Comparison of ENCODE assay signal across 1 cellular context in the genomic region with DNA sequence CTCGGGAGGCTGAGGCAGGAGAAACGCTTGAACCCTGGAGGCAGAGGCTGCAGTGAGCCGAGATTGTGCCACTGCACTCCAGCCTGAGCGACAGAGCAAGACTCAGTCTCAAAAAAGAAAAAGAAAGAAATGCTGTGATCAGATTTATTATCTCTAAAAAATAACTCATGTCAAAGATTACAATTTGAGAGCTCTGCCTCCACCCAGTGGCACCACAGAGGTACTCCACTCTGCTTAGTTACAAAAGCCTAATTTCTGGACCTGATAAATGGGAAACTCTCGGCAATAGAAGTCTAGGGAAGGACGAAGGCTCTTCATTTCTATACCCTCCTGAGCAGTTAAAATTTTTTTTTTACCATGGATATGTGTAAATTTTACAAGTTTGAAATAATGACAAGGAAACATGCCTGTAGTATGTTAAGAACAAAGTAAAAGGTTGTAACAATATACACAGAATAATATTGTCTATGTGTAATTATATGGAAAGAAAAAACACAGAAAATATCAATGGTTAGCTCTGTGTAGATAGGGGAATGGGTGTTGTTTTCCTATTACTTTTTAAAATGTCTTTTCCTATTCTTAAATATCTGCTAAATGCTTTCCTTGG.
TF ChIP-seq lines count a peak whose summit lies in the region.

No MANE protein-coding gene starts in this region.

TF ChIP-seq in K562, 482 proteins besides CTCF, POLR2A, EP300 and RAD21 (continued from another document):
- no peak for TF ChIP-seq MAFF (IDR thresholded peaks at IDR 0.05; ENCODE audit: low read length)
- TF ChIP-seq HMG20A (CRISPR knock-in tag; conservative IDR thresholded peaks at IDR 0.05), result no peak
- TF ChIP-seq, protein P1, sequence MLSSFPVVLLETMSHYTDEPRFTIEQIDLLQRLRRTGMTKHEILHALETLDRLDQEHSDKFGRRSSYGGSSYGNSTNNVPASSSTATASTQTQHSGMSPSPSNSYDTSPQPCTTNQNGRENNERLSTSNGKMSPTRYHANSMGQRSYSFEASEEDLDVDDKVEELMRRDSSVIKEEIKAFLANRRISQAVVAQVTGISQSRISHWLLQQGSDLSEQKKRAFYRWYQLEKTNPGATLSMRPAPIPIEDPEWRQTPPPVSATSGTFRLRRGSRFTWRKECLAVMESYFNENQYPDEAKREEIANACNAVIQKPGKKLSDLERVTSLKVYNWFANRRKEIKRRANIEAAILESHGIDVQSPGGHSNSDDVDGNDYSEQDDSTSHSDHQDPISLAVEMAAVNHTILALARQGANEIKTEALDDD (IDR thresholded peaks at IDR 0.05), result no peak
- TF ChIP-seq PHB2 (IDR thresholded peaks at IDR 0.05; ENCODE audit: low read depth), result no peak
